ENCODE assay signal across 8 cellular contexts in the genomic region with DNA sequence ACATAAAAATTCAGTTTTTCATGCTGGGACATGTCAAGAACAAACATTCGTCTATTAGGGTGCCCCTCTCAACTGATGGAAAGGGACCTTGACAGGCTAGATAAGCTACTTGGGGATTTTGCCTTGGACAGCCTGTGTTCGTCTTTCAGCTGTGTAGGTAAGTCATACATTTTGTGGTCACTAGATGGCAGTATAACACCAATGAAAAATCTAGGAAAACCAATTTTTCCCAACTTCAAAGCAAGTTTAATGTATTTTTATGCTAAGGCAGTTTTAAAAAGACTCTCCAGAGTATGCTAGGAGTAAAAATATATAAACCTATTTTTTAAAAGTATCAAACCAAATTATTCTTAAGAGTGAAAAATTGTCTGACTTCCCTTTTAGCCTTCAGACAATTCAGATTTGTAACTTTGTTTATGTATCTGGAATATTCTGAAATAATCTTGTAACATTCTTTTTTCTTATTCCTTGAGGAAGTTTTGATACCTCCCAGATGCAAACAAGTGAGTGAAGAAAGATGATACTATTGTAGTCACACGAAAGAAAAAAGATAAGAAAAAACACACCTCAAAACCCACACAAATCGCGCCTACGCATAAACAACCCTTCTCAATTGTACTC.
A peak's percentile ranks its signal among the peaks of the same experiment; 100 is the strongest.
DNase-seq lines count a peak whose midpoint lies in the region; ATAC-seq and TF ChIP-seq lines count a peak whose summit lies in the region.

No MANE protein-coding gene starts in this region.

- no peak for DNase-seq in DND-41
- DNase-seq in Jurkat, Clone E6-1 (ENCODE audit: low read depth, low spot score), result peak; percentile 45
- no peak for DNase-seq in T-helper 17 cell
- DNase-seq in fibroblast of the conjunctiva (ENCODE audit: low read depth), result peak; percentile 22
- DNase-seq in osteocyte (ENCODE audit: extremely low spot score, unreplicated experiment), result no peak
- no peak for DNase-seq in ureter (ENCODE audit: low spot score)

- no peaks in the 10 kb centered on the region for H3K9me3 ChIP-seq in DND-41 (ENCODE audit: insufficient read depth, low read length, severe bottlenecking)
- no peaks in the 10 kb centered on the region for H3K9me3 ChIP-seq in T-helper 17 cell (ENCODE audit: control insufficient read depth, low read length, poor library complexity, severe bottlenecking)

- peaks cover 32% of the 10 kb centered on the region for H3K27me3 Mint-ChIP-seq in T-helper 17 cell
- H3K27me3 Mint-ChIP-seq in osteocyte (ENCODE audit: unreplicated experiment), result no peaks in the 10 kb centered on the region

- no peak overlapping the region for H2AFZ ChIP-seq in DND-41 (ENCODE audit: low read depth, low read length)

- H3K36me3 Mint-ChIP-seq in T-helper 17 cell (ENCODE audit: low read depth) (no peaks in the 10 kb centered on the region), osteocyte (ENCODE audit: unreplicated experiment) (no peaks in the 10 kb centered on the region)

- no peak overlapping the region for H3K4me2 ChIP-seq in DND-41 (ENCODE audit: insufficient read depth, low read length)

- TF ChIP-seq CTCF in DND-41 (IDR thresholded peaks at IDR 0.05; ENCODE audit: borderline replicate concordance, extremely low read depth, low read length, poor library complexity, severe bottlenecking), result peak; percentile 81
- peak; percentile 74 for TF ChIP-seq CTCF in osteocyte (IDR thresholded peaks at IDR 0.05)

- no peaks in the 10 kb centered on the region for H3K9me3 Mint-ChIP-seq in osteocyte (ENCODE audit: unreplicated experiment)

- H3K27ac ChIP-seq in DND-41 (ENCODE audit: low read length), result no peak overlapping the region

- ATAC-seq in DND-41 (ENCODE audit: insufficient read depth, low read depth) (peak; percentile 72; the same call in 2 of the 3 replicates), GM19467 (IDR thresholded peaks at IDR 0.05; ENCODE audit: unreplicated experiment) (peak; percentile 66), T-helper 17 cell (peak; percentile 33), GM21737 (IDR thresholded peaks at IDR 0.05; ENCODE audit: unreplicated experiment) (no peak)

- H3K27ac Mint-ChIP-seq in T-helper 17 cell, result no peak overlapping the region
- H3K27ac Mint-ChIP-seq in osteocyte (ENCODE audit: unreplicated experiment), result no peak overlapping the region

- H3K36me3 ChIP-seq in DND-41 (ENCODE audit: insufficient read depth, low read length), result no peaks in the 10 kb centered on the region

- no peaks in the 10 kb centered on the region for H4K20me1 ChIP-seq in DND-41 (ENCODE audit: insufficient read depth, low read length)

- H3K9ac ChIP-seq in DND-41 (ENCODE audit: low read depth, low read length), result no peak overlapping the region

- no peak overlapping the region for H3K4me3 Mint-ChIP-seq in T-helper 17 cell
- H3K4me3 Mint-ChIP-seq in osteocyte (ENCODE audit: unreplicated experiment), result no peak overlapping the region

- H3K79me2 ChIP-seq in DND-41 (ENCODE audit: insufficient read depth, low read length), result no peaks in the 10 kb centered on the region

- no peaks in the 10 kb centered on the region for H3K4me1 Mint-ChIP-seq in T-helper 17 cell
- peaks cover 3% of the 10 kb centered on the region for H3K4me1 Mint-ChIP-seq in osteocyte (ENCODE audit: unreplicated experiment)

- peaks cover 3% of the 10 kb centered on the region for H3K27me3 ChIP-seq in DND-41 (ENCODE audit: insufficient read depth, low read length, poor library complexity)

- H3K4me3 ChIP-seq in DND-41 (ENCODE audit: low read depth in 1 of 2, low read length in 2 of 2), result no peak overlapping the region
- H3K4me3 ChIP-seq in Jurkat, Clone E6-1 (ENCODE audit: low read length), result no peak overlapping the region

- no peaks in the 10 kb centered on the region for H3K4me1 ChIP-seq in DND-41 (ENCODE audit: insufficient read depth, low read length)

Comparison
In these comparisons a context has a peak if more than half of its experiments do, and no peak if none do; other contexts are left out.
1. DNase-seq: peak in Jurkat, Clone E6-1 (single experiment) and fibroblast of the conjunctiva (single experiment); none in DND-41 (single experiment), T-helper 17 cell (0 of 3), osteocyte (single experiment) and ureter (single experiment).